Comparison of ENCODE assay signal across 2 cellular contexts in genomic region chr10:4650109-4650508, GRCh38.
TF ChIP-seq lines count a peak whose summit lies in the region.

No MANE protein-coding gene starts in this region.

TF ChIP-seq in IMR-90, 13 proteins besides CTCF, POLR2A, EP300 and RAD21 (continued from another document):
- TF ChIP-seq NFE2L2 (IDR thresholded peaks at IDR 0.05; ENCODE audit: low read depth, low read length) (no peak), FOS (IDR thresholded peaks at IDR 0.05; ENCODE audit: low read depth, low read length) (no peak), SMC3 (IDR thresholded peaks at IDR 0.05; ENCODE audit: low read depth, low read length) (no peak), ELK1 (IDR thresholded peaks at IDR 0.05; ENCODE audit: borderline replicate concordance, low read depth, low read length) (no peak), MAFK (IDR thresholded peaks at IDR 0.05; ENCODE audit: low read depth, low read length) (no peak), CEBPB (IDR thresholded peaks at IDR 0.05; ENCODE audit: low read depth, low read length) (no peak), CHD1 (IDR thresholded peaks at IDR 0.05; ENCODE audit: low read depth, low read length) (no peak), BHLHE40 (IDR thresholded peaks at IDR 0.05; ENCODE audit: low read depth, low read length) (no peak), RFX5 (IDR thresholded peaks at IDR 0.05; ENCODE audit: low read depth, low read length) (no peak), RCOR1 (IDR thresholded peaks at IDR 0.05; ENCODE audit: insufficient replicate concordance, low read length) (no peak)
- TF ChIP-seq, protein P1, sequence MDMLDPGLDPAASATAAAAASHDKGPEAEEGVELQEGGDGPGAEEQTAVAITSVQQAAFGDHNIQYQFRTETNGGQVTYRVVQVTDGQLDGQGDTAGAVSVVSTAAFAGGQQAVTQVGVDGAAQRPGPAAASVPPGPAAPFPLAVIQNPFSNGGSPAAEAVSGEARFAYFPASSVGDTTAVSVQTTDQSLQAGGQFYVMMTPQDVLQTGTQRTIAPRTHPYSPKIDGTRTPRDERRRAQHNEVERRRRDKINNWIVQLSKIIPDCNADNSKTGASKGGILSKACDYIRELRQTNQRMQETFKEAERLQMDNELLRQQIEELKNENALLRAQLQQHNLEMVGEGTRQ (IDR thresholded peaks at IDR 0.05; ENCODE audit: low read depth, low read length) = no peak
TF ChIP-seq in IMR-90: peak in this region for 0.

TF ChIP-seq in SK-N-SH treated with all-trans-retinoic acid at 6 μM for 48 hours, 23 proteins besides CTCF, POLR2A, EP300 and RAD21 (continued from another document):
- TF ChIP-seq, protein P2, sequence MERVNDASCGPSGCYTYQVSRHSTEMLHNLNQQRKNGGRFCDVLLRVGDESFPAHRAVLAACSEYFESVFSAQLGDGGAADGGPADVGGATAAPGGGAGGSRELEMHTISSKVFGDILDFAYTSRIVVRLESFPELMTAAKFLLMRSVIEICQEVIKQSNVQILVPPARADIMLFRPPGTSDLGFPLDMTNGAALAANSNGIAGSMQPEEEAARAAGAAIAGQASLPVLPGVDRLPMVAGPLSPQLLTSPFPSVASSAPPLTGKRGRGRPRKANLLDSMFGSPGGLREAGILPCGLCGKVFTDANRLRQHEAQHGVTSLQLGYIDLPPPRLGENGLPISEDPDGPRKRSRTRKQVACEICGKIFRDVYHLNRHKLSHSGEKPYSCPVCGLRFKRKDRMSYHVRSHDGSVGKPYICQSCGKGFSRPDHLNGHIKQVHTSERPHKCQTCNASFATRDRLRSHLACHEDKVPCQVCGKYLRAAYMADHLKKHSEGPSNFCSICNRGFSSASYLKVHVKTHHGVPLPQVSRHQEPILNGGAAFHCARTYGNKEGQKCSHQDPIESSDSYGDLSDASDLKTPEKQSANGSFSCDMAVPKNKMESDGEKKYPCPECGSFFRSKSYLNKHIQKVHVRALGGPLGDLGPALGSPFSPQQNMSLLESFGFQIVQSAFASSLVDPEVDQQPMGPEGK (CRISPR knock-in tag; IDR thresholded peaks at IDR 0.05; ENCODE audit: borderline replicate concordance) = no peak
- TF ChIP-seq ZNF8 (CRISPR knock-in tag; IDR thresholded peaks at IDR 0.05) (no peak), RARB (CRISPR knock-in tag; IDR thresholded peaks at IDR 0.05) (no peak), ZNF70 (CRISPR knock-in tag; IDR thresholded peaks at IDR 0.05) (no peak), POU6F1 (CRISPR knock-in tag; IDR thresholded peaks at IDR 0.05; ENCODE audit: borderline replicate concordance, low read depth) (no peak), ZC3H10 (CRISPR knock-in tag; IDR thresholded peaks at IDR 0.05) (no peak), CREB5 (CRISPR knock-in tag; IDR thresholded peaks at IDR 0.05; ENCODE audit: low read depth) (no peak), TOX (CRISPR knock-in tag; IDR thresholded peaks at IDR 0.05; ENCODE audit: borderline replicate concordance) (no peak), ZNF565 (CRISPR knock-in tag; conservative IDR thresholded peaks at IDR 0.05; ENCODE audit: low read depth) (no peak), OSR1 (CRISPR knock-in tag; IDR thresholded peaks at IDR 0.05) (no peak), TCF4 (CRISPR knock-in tag; IDR thresholded peaks at IDR 0.05; ENCODE audit: borderline replicate concordance) (no peak), ZFP30 (CRISPR knock-in tag; IDR thresholded peaks at IDR 0.05) (no peak), SNAI2 (CRISPR knock-in tag; IDR thresholded peaks at IDR 0.05) (no peak), ARNTL (CRISPR knock-in tag; IDR thresholded peaks at IDR 0.05; ENCODE audit: borderline replicate concordance, low read depth) (no peak)
- TF ChIP-seq, protein P3, sequence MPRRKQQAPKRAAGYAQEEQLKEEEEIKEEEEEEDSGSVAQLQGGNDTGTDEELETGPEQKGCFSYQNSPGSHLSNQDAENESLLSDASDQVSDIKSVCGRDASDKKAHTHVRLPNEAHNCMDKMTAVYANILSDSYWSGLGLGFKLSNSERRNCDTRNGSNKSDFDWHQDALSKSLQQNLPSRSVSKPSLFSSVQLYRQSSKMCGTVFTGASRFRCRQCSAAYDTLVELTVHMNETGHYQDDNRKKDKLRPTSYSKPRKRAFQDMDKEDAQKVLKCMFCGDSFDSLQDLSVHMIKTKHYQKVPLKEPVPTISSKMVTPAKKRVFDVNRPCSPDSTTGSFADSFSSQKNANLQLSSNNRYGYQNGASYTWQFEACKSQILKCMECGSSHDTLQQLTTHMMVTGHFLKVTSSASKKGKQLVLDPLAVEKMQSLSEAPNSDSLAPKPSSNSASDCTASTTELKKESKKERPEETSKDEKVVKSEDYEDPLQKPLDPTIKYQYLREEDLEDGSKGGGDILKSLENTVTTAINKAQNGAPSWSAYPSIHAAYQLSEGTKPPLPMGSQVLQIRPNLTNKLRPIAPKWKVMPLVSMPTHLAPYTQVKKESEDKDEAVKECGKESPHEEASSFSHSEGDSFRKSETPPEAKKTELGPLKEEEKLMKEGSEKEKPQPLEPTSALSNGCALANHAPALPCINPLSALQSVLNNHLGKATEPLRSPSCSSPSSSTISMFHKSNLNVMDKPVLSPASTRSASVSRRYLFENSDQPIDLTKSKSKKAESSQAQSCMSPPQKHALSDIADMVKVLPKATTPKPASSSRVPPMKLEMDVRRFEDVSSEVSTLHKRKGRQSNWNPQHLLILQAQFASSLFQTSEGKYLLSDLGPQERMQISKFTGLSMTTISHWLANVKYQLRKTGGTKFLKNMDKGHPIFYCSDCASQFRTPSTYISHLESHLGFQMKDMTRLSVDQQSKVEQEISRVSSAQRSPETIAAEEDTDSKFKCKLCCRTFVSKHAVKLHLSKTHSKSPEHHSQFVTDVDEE (CRISPR knock-in tag; IDR thresholded peaks at IDR 0.05) = no peak
